ENCODE assay signal across 1 cellular context in genomic region chr19:6699935-6700334, GRCh38.
TF ChIP-seq lines count a peak whose summit lies in the region.

No MANE protein-coding gene starts in this region.

TF ChIP-seq in K562, 482 proteins besides CTCF, POLR2A, EP300 and RAD21:
- TF ChIP-seq KDM1A (IDR thresholded peaks at IDR 0.05), result no peak
- TF ChIP-seq EP400 (IDR thresholded peaks at IDR 0.05), result peak; percentile 19; the same call in 1 of the 2 replicates
- peak in 1 of 2 experiments; percentile 96 for TF ChIP-seq NCOA2 (IDR thresholded peaks at IDR 0.05; ENCODE audit: partially characterized antibody in 2 of 2)
- no peak for TF ChIP-seq SIN3A (IDR thresholded peaks at IDR 0.05; ENCODE audit: borderline replicate concordance in 2 of 2, control insufficient read depth in 1 of 2, low read depth in 2 of 2, low read length in 2 of 2)
TF ChIP-seq in K562: peak in this region for 2.
